Comparison of ENCODE assay signal across 18 cellular contexts in genomic region chr17:61361084-61361483, GRCh38. TPM values are rescaled to one million over a fixed set of nuclear protein-coding genes. Genes with fewer than 3 reads are reported as not detected.
DNase-seq lines count a peak whose midpoint lies in the region; ATAC-seq, FAIRE-seq and TF ChIP-seq lines count a peak whose summit lies in the region.
"Had no signal": no experiment of that assay in that cellular context is flagged by ENCODE, and none has a peak within 500 bp of the region (broad histone marks: within the 10 kb centered on the region; RNA-seq: fewer than 3 reads in every experiment).

No MANE protein-coding gene starts in this region.

- ATAC-seq in HG02885 (IDR thresholded peaks at IDR 0.05; ENCODE audit: poor library complexity, unreplicated experiment): no peak
- ATAC-seq: lower lobe of right lung had no signal

- no peak overlapping the region for H3K4me3 ChIP-seq in astrocyte of the cerebellum (ENCODE audit: low read depth, low read length)
- H3K4me3 ChIP-seq: lower lobe of right lung, testis had no signal

- TF ChIP-seq CTCF in astrocyte of the cerebellum (IDR thresholded peaks at IDR 0.05; ENCODE audit: low read depth, low read length, missing control alignments): no peak

- no peak for FAIRE-seq in GM19239 (lab: Jason Lieb, UNC)
- FAIRE-seq: endothelial cell of umbilical vein, TTC549 had no signal

- in situ Hi-C loops in ACHN (cut with HindIII; ENCODE audit: low pct_ligation_motif_present, low pct_unique_long_range_greater_than_20kb, low sequenced_read_pairs): no loop called here
- in situ Hi-C loops in astrocyte of the cerebellum (cut with HindIII; ENCODE audit: low sequenced_read_pairs): no loop called here

- DNase-seq in ACHN (peak; percentile 16), HPDE6-E6E7 (ENCODE audit: extremely low spot score) (peak; percentile 35), astrocyte of the cerebellum (ENCODE audit: low read depth) (peak; percentile 61), iris pigment epithelial cell (ENCODE audit: low read depth) (peak; percentile 88), GM19239 (ENCODE audit: insufficient read length, low spot score) (no peak), NCI-H146 (lab: John Stamatoyannopoulos, UW) (no peak), mesenteric fat pad (ENCODE audit: low spot score) (no peak)
- DNase-seq: activated gamma-delta T cell treated with Interleukin-2 at 50 U/mL for 16 hours; central memory CD4-positive, alpha-beta T cell; lower lobe of right lung; NCI-H187 treated with DMSO at 0.1 percent for 48 hours; SHP77; stimulated activated CD4-positive, alpha-beta T cell treated with anti-CD3 and anti-CD28 coated beads, Interleukin-12 subunit alpha, Interleukin-12 subunit beta, amount 100 ng/mL, for 4 hours; testis had no signal

RNA-seq across cellular contexts. Expression of gene TBX2, which starts 38.6 kb away (rescaled TPM):
- 16.1 TPM for total RNA-seq in mesenteric fat pad
- total RNA-seq: B cell, endothelial cell of umbilical vein had no signal

Comparison
In these comparisons a context has a peak if more than half of its experiments do, and no peak if none do; other contexts are left out.
1. DNase-seq: peak in ACHN (single experiment), HPDE6-E6E7 (single experiment), astrocyte of the cerebellum (single experiment) and iris pigment epithelial cell (single experiment); none in GM19239 (single experiment), NCI-H146 (single experiment) and mesenteric fat pad (single experiment).